Comparison of ENCODE assay signal across 20 cellular contexts in the genomic region with DNA sequence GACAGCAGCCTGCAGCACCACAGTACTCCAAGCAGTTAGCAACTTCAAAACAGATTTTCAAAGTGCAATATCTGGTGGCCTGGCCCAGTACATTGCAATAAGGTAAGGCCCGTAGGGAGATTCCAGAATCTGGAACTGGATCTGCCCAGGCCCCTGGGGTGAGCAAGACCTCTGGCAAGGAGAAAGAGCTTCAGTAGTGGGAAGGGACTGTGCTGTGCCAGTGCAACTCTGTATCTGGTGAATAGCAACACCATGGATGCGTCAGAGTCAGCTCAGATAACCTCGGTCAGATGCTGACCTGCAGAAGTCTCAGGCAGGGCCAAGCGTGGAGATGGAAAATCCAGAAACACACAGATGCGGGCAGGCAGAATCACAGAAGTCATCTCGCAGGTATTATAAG. TPM values are rescaled to one million over a fixed set of nuclear protein-coding genes. Genes with fewer than 3 reads are reported as not detected.
"Had no signal": no experiment of that assay in that cellular context is flagged by ENCODE, and none has a peak within 500 bp of the region (broad histone marks: within the 10 kb centered on the region; RNA-seq: fewer than 3 reads in every experiment).

No MANE protein-coding gene starts in this region.

- H3K36me3 Mint-ChIP-seq: stimulated activated effector memory CD8-positive, alpha-beta T cell treated with anti-CD3 and anti-CD28 coated beads, Interleukin-12 subunit alpha, Interleukin-12 subunit beta, amount 100 ng/mL, for 72 hours; WTC11 had no signal

- H3K9me3 Mint-ChIP-seq: activated CD4-positive, alpha-beta T cell treated with anti-CD3 and anti-CD28 coated beads, Interleukin-2, amount 10 ng/mL, durations not matched to agents 7 days and 5 days; activated naive CD4-positive, alpha-beta T cell treated with anti-CD3 and anti-CD28 coated beads, Interleukin-2, amount 10 ng/mL, durations not matched to agents 7 days and 5 days; activated T-cell treated with anti-CD3 and anti-CD28 coated beads, Interleukin-2, amount 50 U/mL, for 4 hours; stimulated activated effector memory CD8-positive, alpha-beta T cell treated with anti-CD3 and anti-CD28 coated beads, Interleukin-12 subunit alpha, Interleukin-12 subunit beta, amount 100 ng/mL, for 72 hours had no signal

- H3K4me3 ChIP-seq: ascending aorta, lung, smooth muscle cell, tibial nerve, uterus had no signal

- H3K27me3 ChIP-seq: ascending aorta, tibial nerve, uterus had no signal

- H3K27ac ChIP-seq: ascending aorta, uterus had no signal

- H3K9me3 ChIP-seq: ascending aorta, tibial nerve, uterus had no signal

- ATAC-seq: activated CD8-positive, alpha-beta T cell treated with anti-CD3 and anti-CD28 coated beads, Interleukin-2, amount 10 ng/mL, durations not matched to agents 7 days and 5 days; activated T-cell treated with anti-CD3 and anti-CD28 coated beads, Interleukin-2, amount 50 U/mL, for 4 hours; left lobe of liver; sciatic nerve; stimulated activated effector memory CD8-positive, alpha-beta T cell treated with anti-CD3 and anti-CD28 coated beads, Interleukin-12 subunit alpha, Interleukin-12 subunit beta, amount 100 ng/mL, for 72 hours; WTC11 had no signal

- H3K27me3 Mint-ChIP-seq: activated CD4-positive, alpha-beta T cell treated with anti-CD3 and anti-CD28 coated beads, Interleukin-2, amount 10 ng/mL, durations not matched to agents 7 days and 5 days; activated naive CD4-positive, alpha-beta T cell treated with anti-CD3 and anti-CD28 coated beads, Interleukin-2, amount 10 ng/mL, durations not matched to agents 7 days and 5 days had no signal

- H3K27ac Mint-ChIP-seq: activated CD4-positive, alpha-beta T cell treated with anti-CD3 and anti-CD28 coated beads, Interleukin-2, amount 10 ng/mL, durations not matched to agents 7 days and 5 days; activated CD8-positive, alpha-beta T cell treated with anti-CD3 and anti-CD28 coated beads, Interleukin-2, amount 10 ng/mL, durations not matched to agents 7 days and 5 days; activated naive CD4-positive, alpha-beta T cell treated with anti-CD3 and anti-CD28 coated beads, Interleukin-2, amount 10 ng/mL, durations not matched to agents 7 days and 5 days; stimulated activated effector memory CD8-positive, alpha-beta T cell treated with anti-CD3 and anti-CD28 coated beads, Interleukin-12 subunit alpha, Interleukin-12 subunit beta, amount 100 ng/mL, for 72 hours; WTC11 had no signal

- H3K4me1 ChIP-seq: uterus had no signal

- DNase-seq: activated CD4-positive, alpha-beta T cell treated with anti-CD3 and anti-CD28 coated beads, Interleukin-2, amount 10 ng/mL, durations not matched to agents 7 days and 5 days; activated CD8-positive, alpha-beta T cell treated with anti-CD3 and anti-CD28 coated beads, Interleukin-2, amount 10 ng/mL, durations not matched to agents 7 days and 5 days; activated effector memory CD4-positive, alpha-beta T cell treated with Interleukin-2 at 50 U/mL for 16 hours; activated naive CD4-positive, alpha-beta T cell treated with anti-CD3 and anti-CD28 coated beads, Interleukin-2, amount 10 ng/mL, durations not matched to agents 7 days and 5 days; activated T-cell treated with anti-CD3 and anti-CD28 coated beads, Interleukin-2, amount 50 U/mL, for 4 hours; cerebellar nuclear complex; cortex of kidney; head of caudate nucleus; kidney; stimulated activated CD4-positive, alpha-beta T cell treated with anti-CD3 and anti-CD28 coated beads, Interleukin-4, amount 100 ng/mL, for 24 hours; uterus had no signal

- H3K4me2 ChIP-seq: smooth muscle cell had no signal

- H3K4me3 Mint-ChIP-seq: activated CD4-positive, alpha-beta T cell treated with anti-CD3 and anti-CD28 coated beads, Interleukin-2, amount 10 ng/mL, durations not matched to agents 7 days and 5 days; activated CD8-positive, alpha-beta T cell treated with anti-CD3 and anti-CD28 coated beads, Interleukin-2, amount 10 ng/mL, durations not matched to agents 7 days and 5 days; activated naive CD4-positive, alpha-beta T cell treated with anti-CD3 and anti-CD28 coated beads, Interleukin-2, amount 10 ng/mL, durations not matched to agents 7 days and 5 days; activated T-cell treated with anti-CD3 and anti-CD28 coated beads, Interleukin-2, amount 50 U/mL, for 4 hours; stimulated activated effector memory CD8-positive, alpha-beta T cell treated with anti-CD3 and anti-CD28 coated beads, Interleukin-12 subunit alpha, Interleukin-12 subunit beta, amount 100 ng/mL, for 72 hours; WTC11 had no signal

- H3K36me3 ChIP-seq: ascending aorta, tibial nerve, uterus had no signal

RNA-seq across cellular contexts. Expression of gene ELMO1, which starts 30.3 kb away (rescaled TPM):
- total RNA-seq: osteocyte had no signal
